In genomic region chr2:169711751-169712509, GRCh38 we compare ENCODE assay signal across 2 cellular contexts.
TF ChIP-seq lines count a peak whose summit lies in the region.

No MANE protein-coding gene starts in this region.

TF ChIP-seq in IMR-90, 13 proteins besides CTCF, POLR2A, EP300 and RAD21 (continued from another document):
- no peak for TF ChIP-seq CHD1 (IDR thresholded peaks at IDR 0.05; ENCODE audit: low read depth, low read length)
- TF ChIP-seq USF2 (IDR thresholded peaks at IDR 0.05; ENCODE audit: low read depth, low read length) = no peak
- no peak for TF ChIP-seq RCOR1 (IDR thresholded peaks at IDR 0.05; ENCODE audit: insufficient replicate concordance, low read length)
- TF ChIP-seq RFX5 (IDR thresholded peaks at IDR 0.05; ENCODE audit: low read depth, low read length) = no peak

TF ChIP-seq in WTC11, 78 proteins besides CTCF, POLR2A, EP300 and RAD21:
- no peak for TF ChIP-seq USF2 (CRISPR knock-in tag; IDR thresholded peaks at IDR 0.05)
- no peak for TF ChIP-seq FOXK1 (CRISPR knock-in tag; IDR thresholded peaks at IDR 0.05)
- TF ChIP-seq ATF6 (CRISPR knock-in tag; IDR thresholded peaks at IDR 0.05) = no peak
- TF ChIP-seq USF1 (CRISPR knock-in tag; IDR thresholded peaks at IDR 0.05) = no peak
